ENCODE assay signal across 10 cellular contexts in the genomic region with DNA sequence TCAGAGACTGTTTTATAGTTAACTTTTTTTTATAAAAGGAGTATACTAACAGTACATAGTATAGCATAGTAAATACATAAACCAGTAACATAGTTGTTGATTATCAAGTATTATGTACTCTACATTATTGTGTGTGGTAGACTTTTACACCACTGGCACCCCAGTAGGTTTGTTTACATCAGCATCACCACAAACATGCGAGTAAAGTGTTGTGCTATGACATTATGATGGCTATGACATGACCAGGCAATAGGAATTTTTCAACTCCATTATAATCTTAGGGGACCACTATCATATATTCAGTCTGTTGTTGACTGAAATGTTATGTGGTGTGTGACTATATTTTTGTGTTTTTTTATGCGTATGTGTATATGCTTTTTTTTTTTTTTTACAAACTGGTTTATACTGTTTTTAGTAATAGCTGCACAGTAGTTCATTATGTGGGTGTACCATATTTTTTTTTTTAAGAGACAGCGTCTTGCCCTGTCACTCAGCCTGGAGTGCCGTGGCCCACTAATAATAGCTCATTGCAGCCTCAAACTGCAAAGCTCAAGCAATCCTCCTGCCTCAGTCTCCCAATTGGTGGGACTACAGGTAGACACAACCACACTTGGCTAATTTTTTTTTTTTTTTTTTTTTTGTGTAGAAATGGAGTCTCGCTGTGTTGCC. TPM values are rescaled to one million over a fixed set of nuclear protein-coding genes. Genes with fewer than 3 reads are reported as not detected.
DNase-seq lines count a peak whose midpoint lies in the region; ATAC-seq and TF ChIP-seq lines count a peak whose summit lies in the region.
"Had no signal": no experiment of that assay in that cellular context is flagged by ENCODE, and none has a peak within 500 bp of the region (broad histone marks: within the 10 kb centered on the region; RNA-seq: fewer than 3 reads in every experiment).

No MANE protein-coding gene starts in this region.

- peak overlapping the region; percentile 44 for H3K4me3 Mint-ChIP-seq in memory B cell

- 58 to 68% methylated on average over 5 of the region's 5 CpGs for WGBS in heart right ventricle, 2 donors

- peaks cover 0 to 41% (median 10%) of the 10 kb centered on the region in 9 donors for H3K36me3 ChIP-seq in heart right ventricle
- no peaks in the 10 kb centered on the region for H3K36me3 ChIP-seq in uterus

- intact Hi-C loops in heart right ventricle (cut with DNase I) = loop anchor here in 8 of 10 donors (5.0 to 10.0 kb wide), 8 partner anchors 93 to 357 kb away; no protein-coding TSS in a partner anchor
- intact Hi-C loops in left cardiac atrium (cut with DNase I) = loop anchor here (10.0 kb wide), 2 partner anchors 93 to 197 kb away; no protein-coding TSS in a partner anchor
- intact Hi-C loops in uterus (cut with DNase I; ENCODE audit: low total_unique reads) = loop anchor here (10.0 kb wide), 1 partner anchor 177 kb away; no protein-coding TSS in a partner anchor

- DNase-seq in heart right ventricle = no peak
- DNase-seq in left cardiac atrium = no peak
- no peak for DNase-seq in astrocyte of the cerebellum (ENCODE audit: low read depth)
- DNase-seq in memory B cell (ENCODE audit: low spot score in 2 of 2) = no peak
- DNase-seq in uterus = no peak
- no peak for DNase-seq in globus pallidus (ENCODE audit: low spot score)
- DNase-seq in NOMO-1 (lab: John Stamatoyannopoulos, UW; ENCODE audit: unreplicated experiment in 2 of 2) = no peak
- DNase-seq in H4 (ENCODE audit: low spot score) = no peak
- DNase-seq: NCI-H345, occipital lobe had no signal

- no peak for ATAC-seq in heart right ventricle
- ATAC-seq in left cardiac atrium = no peak
- ATAC-seq in memory B cell (ENCODE audit: low read depth) = no peak

- H3K36me3 Mint-ChIP-seq in memory B cell = peaks cover 6% of the 10 kb centered on the region

- TF ChIP-seq POLR2A in uterus (IDR thresholded peaks at IDR 0.05) = no peak

- H3K27ac Mint-ChIP-seq in memory B cell = no peak overlapping the region

- peak overlapping the region in 4 of 10 donors; percentile 96 to 98 (median 97) for H3K27ac ChIP-seq in heart right ventricle
- H3K27ac ChIP-seq in uterus = peak overlapping the region; percentile 95 to 97

- H3K4me3 ChIP-seq in heart right ventricle = peak overlapping the region in 8 of 10 donors; percentile 71 to 98 (median 92)
- H3K4me3 ChIP-seq in astrocyte of the cerebellum (ENCODE audit: low read depth, low read length) = peak overlapping the region; percentile 88
- peak overlapping the region in 1 of 2 donors; percentile 69 for H3K4me3 ChIP-seq in uterus

- H3K9me3 Mint-ChIP-seq in memory B cell = no peaks in the 10 kb centered on the region

- H3K4me1 ChIP-seq in heart right ventricle (peaks cover 4 to 49% (median 34%) of the 10 kb centered on the region in 9 donors), uterus (peaks cover 0 to 15% of the 10 kb centered on the region in 2 donors)

- H3K27me3 Mint-ChIP-seq in memory B cell = no peaks in the 10 kb centered on the region

- H3K27me3 ChIP-seq in heart right ventricle (no peaks in the 10 kb centered on the region), uterus (no peaks in the 10 kb centered on the region)

- H3K9me3 ChIP-seq in heart right ventricle = no peaks in the 10 kb centered on the region
- H3K9me3 ChIP-seq in uterus = no peaks in the 10 kb centered on the region

- in situ Hi-C loops in astrocyte of the cerebellum (cut with HindIII; ENCODE audit: low sequenced_read_pairs) = loop anchor here (25.0 kb wide), 1 partner anchor 271 kb away; a partner anchor contains a TSS

- TF ChIP-seq CTCF in heart right ventricle (IDR thresholded peaks at IDR 0.05) (no peak), astrocyte of the cerebellum (IDR thresholded peaks at IDR 0.05; ENCODE audit: low read depth, low read length, missing control alignments) (no peak), uterus (IDR thresholded peaks at IDR 0.05) (no peak)

- H3K4me1 Mint-ChIP-seq in memory B cell = peaks cover 27% of the 10 kb centered on the region

RNA-seq across cellular contexts. Expression of a gene that starts 1.9 kb away (rescaled TPM):
- total RNA-seq in heart right ventricle (10 to 100 TPM; 22.8 to 38.0 (median 26.7) TPM), left cardiac atrium (10 to 100 TPM; 28.4 to 28.9 TPM), uterus (10 to 100 TPM; 39.2 to 89.0 (median 79.8) TPM)
- polyA plus RNA-seq in heart right ventricle = 10 to 100 TPM in 1 of 2 donors, 1 to 10 TPM in 1; 8.9 to 15.8 TPM
- total RNA-seq in H4 (2014; rRNA removed; shearing (Covaris generic)) = 14.3 and 18.8 TPM in 2 replicates
